8 cellular contexts compared by ENCODE assay signal in the genomic region with DNA sequence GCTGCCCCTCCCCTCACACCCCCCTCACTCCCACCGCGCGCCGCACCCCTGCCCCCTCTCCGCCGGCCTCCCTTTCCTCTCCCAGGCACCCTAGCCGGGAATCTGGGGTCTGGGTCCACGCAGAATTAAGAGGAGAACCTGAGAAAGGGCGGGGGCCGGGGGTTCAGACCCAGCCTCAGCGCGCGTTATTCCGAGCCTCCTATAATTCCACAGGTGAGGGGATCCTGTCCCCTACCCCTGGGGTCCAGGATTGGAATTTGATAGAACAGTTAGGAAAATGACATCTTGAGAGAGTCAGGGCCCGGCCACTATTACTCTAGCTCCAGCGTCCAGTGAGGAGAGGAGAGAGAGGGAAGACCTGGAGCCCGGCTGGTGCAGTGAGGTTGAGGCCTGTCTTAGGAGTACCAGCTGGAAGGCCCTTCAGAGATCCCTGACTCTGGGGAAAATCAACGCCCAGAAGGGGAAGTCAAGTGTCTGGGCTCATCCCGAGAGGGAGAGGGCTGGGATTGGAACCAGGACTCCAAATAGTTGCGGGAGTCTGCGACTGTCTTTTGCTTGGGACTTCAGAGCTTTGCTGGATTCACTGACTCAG. TPM values are rescaled to one million over a fixed set of nuclear protein-coding genes. Genes with fewer than 3 reads are reported as not detected.
DNase-seq lines count a peak whose midpoint lies in the region; ATAC-seq lines count a peak whose summit lies in the region.

No MANE protein-coding gene starts in this region.

- H3K4me3 Mint-ChIP-seq in activated CD4-positive, alpha-beta T cell treated with anti-CD3 and anti-CD28 coated beads for 36 hours, result peak overlapping the region; percentile 16
- H3K4me3 Mint-ChIP-seq in activated T-helper 17 cell treated with anti-CD3 and anti-CD28 coated beads, Interleukin-2, amount 50 U/mL, for 72 hours, result peak overlapping the region; percentile 76

- H3K9ac ChIP-seq in iPS-18a (ENCODE audit: low read length), result no peak overlapping the region

- H3K27ac ChIP-seq in iPS-18a (ENCODE audit: low read length), result no peak overlapping the region

- H3K36me3 Mint-ChIP-seq in activated CD4-positive, alpha-beta T cell treated with anti-CD3 and anti-CD28 coated beads for 36 hours (ENCODE audit: low read depth), result peaks cover 16% of the 10 kb centered on the region
- peaks cover 25% of the 10 kb centered on the region for H3K36me3 Mint-ChIP-seq in activated T-helper 17 cell treated with anti-CD3 and anti-CD28 coated beads, Interleukin-2, amount 50 U/mL, for 72 hours (ENCODE audit: low read depth)

- H3K4me1 ChIP-seq in iPS-18a (ENCODE audit: control insufficient read depth, low read depth, low read length), result peaks cover 15% of the 10 kb centered on the region

- POLR2A ChIA-PET in activated CD4-positive, alpha-beta T cell treated with anti-CD3 and anti-CD28 coated beads for 36 hours (lab: Charles Lee), result interaction anchor here (0.5 to 3.0 kb wide), 8 partner anchors 15 to 176 kb away, joined by 3 to 27 read pairs (median 4); no protein-coding TSS in a partner anchor

- H3K27me3 ChIP-seq in iPS-18a (ENCODE audit: control insufficient read depth, insufficient read depth, low read length), result peaks cover 10% of the 10 kb centered on the region

- ATAC-seq in activated CD4-positive, alpha-beta T cell treated with anti-CD3 and anti-CD28 coated beads for 36 hours, result no peak
- no peak for ATAC-seq in activated T-helper 17 cell treated with anti-CD3 and anti-CD28 coated beads, Interleukin-2, amount 50 U/mL, for 72 hours (replicated peaks)

- no peak for DNase-seq in activated CD4-positive, alpha-beta T cell treated with anti-CD3 and anti-CD28 coated beads for 36 hours
- DNase-seq in activated CD4-positive, alpha-beta T cell treated with anti-CD3 and anti-CD28 coated beads for 4 hours, result no peak
- DNase-seq in stimulated activated CD8-positive, alpha-beta memory T cell treated with anti-CD3 and anti-CD28 coated beads, Interleukin-4, amount 100 ng/mL, for 48 hours, result peak; percentile 58
- DNase-seq in NCI-H774 (lab: John Stamatoyannopoulos, UW), result no peak
- DNase-seq in SIG-M5 treated with dmso at 0.1 percent for 504 hours (lab: John Stamatoyannopoulos, UW; ENCODE audit: unreplicated experiment), result no peak
- DNase-seq in NOMO-1 (lab: John Stamatoyannopoulos, UW; ENCODE audit: unreplicated experiment in 2 of 2), result no peak

- CTCF ChIA-PET in activated CD4-positive, alpha-beta T cell treated with anti-CD3 and anti-CD28 coated beads for 36 hours (lab: Charles Lee), result interaction anchor here (0.5 to 3.5 kb wide), 22 partner anchors 8 to 318 kb away, joined by 3 to 16 read pairs (median 3); partner anchors contain the start of genes IKZF3, MIEN1, PGAP3 and STARD3

- peak overlapping the region; percentile 72 for H3K27ac Mint-ChIP-seq in activated CD4-positive, alpha-beta T cell treated with anti-CD3 and anti-CD28 coated beads for 36 hours
- peak overlapping the region; percentile 85 for H3K27ac Mint-ChIP-seq in activated T-helper 17 cell treated with anti-CD3 and anti-CD28 coated beads, Interleukin-2, amount 50 U/mL, for 72 hours

- peaks cover 66% of the 10 kb centered on the region for H3K4me1 Mint-ChIP-seq in activated CD4-positive, alpha-beta T cell treated with anti-CD3 and anti-CD28 coated beads for 36 hours
- H3K4me1 Mint-ChIP-seq in activated T-helper 17 cell treated with anti-CD3 and anti-CD28 coated beads, Interleukin-2, amount 50 U/mL, for 72 hours, result peaks cover 43% of the 10 kb centered on the region

- H3K36me3 ChIP-seq in iPS-18a (ENCODE audit: control insufficient read depth, low read depth, low read length), result no peaks in the 10 kb centered on the region

- no peaks in the 10 kb centered on the region for H3K27me3 Mint-ChIP-seq in activated CD4-positive, alpha-beta T cell treated with anti-CD3 and anti-CD28 coated beads for 36 hours
- no peaks in the 10 kb centered on the region for H3K27me3 Mint-ChIP-seq in activated T-helper 17 cell treated with anti-CD3 and anti-CD28 coated beads, Interleukin-2, amount 50 U/mL, for 72 hours

- intact Hi-C loops in activated CD4-positive, alpha-beta T cell treated with anti-CD3 and anti-CD28 coated beads for 36 hours (cut with DNase I, micrococcal nuclease), result loop anchor here (1.0 to 5.0 kb wide), 19 partner anchors 15 to 353 kb away; partner anchors contain the start of genes MIEN1 (in 2 of the 2), PSMD3 (in 2 of the 2), STARD3 (in 2 of the 2) and CDK12 (in 1 of the 2)

- no peaks in the 10 kb centered on the region for H3K9me3 Mint-ChIP-seq in activated CD4-positive, alpha-beta T cell treated with anti-CD3 and anti-CD28 coated beads for 36 hours (ENCODE audit: low read depth)
- H3K9me3 Mint-ChIP-seq in activated T-helper 17 cell treated with anti-CD3 and anti-CD28 coated beads, Interleukin-2, amount 50 U/mL, for 72 hours, result no peaks in the 10 kb centered on the region

- no peaks in the 10 kb centered on the region for H3K9me3 ChIP-seq in iPS-18a (ENCODE audit: control insufficient read depth, low read depth, low read length)

- peak overlapping the region; percentile 69 for H3K4me3 ChIP-seq in iPS-18a (ENCODE audit: low read length)

RNA-seq across cellular contexts. Expression of gene GRB7, which starts 17.3 kb away (rescaled TPM):
- total RNA-seq in activated CD4-positive, alpha-beta T cell treated with anti-CD3 and anti-CD28 coated beads for 36 hours, result 1 to 10 TPM; 2.0 to 3.3 TPM
- under 1 TPM in 1 of 2 donors, not detected in 1; 0.40 TPM for total RNA-seq in activated T-helper 17 cell treated with anti-CD3 and anti-CD28 coated beads, Interleukin-2, amount 50 U/mL, for 72 hours

RNA-seq across cellular contexts. Expression of gene MIEN1, which starts 24.7 kb away (rescaled TPM):
- 10 to 100 TPM; 32.5 to 39.4 TPM for total RNA-seq in activated CD4-positive, alpha-beta T cell treated with anti-CD3 and anti-CD28 coated beads for 36 hours
- 10 to 100 TPM; 24.6 to 45.2 TPM for total RNA-seq in activated T-helper 17 cell treated with anti-CD3 and anti-CD28 coated beads, Interleukin-2, amount 50 U/mL, for 72 hours

RNA-seq across cellular contexts. Expression of gene ERBB2, which starts 55.2 kb away (rescaled TPM):
- 1 to 10 TPM; 5.8 to 6.0 TPM for total RNA-seq in activated CD4-positive, alpha-beta T cell treated with anti-CD3 and anti-CD28 coated beads for 36 hours
- 1 to 10 TPM; 3.4 to 5.9 TPM for total RNA-seq in activated T-helper 17 cell treated with anti-CD3 and anti-CD28 coated beads, Interleukin-2, amount 50 U/mL, for 72 hours
